Comparison of ENCODE assay signal across 17 cellular contexts in the genomic region with DNA sequence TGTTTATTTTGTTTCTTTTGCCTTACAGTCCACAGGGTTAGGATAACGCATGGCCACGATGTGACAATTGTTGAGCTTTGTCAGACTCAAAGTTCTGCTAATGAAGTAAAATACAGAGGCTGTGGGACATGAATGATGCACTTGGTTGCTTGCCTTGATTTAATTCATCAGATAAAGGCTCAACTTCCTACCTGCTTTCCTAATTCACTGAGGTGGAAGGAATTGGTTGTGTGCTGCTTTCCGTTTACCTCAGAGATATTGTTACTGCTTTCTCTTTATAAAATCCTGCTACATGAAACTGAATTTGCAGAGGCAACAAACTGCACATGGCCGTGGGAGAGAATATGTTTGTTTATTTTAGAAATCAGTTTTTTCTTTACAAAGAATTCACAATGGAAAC. TPM values are rescaled to one million over a fixed set of nuclear protein-coding genes. Genes with fewer than 3 reads are reported as not detected.
DNase-seq lines count a peak whose midpoint lies in the region; ATAC-seq, FAIRE-seq and TF ChIP-seq lines count a peak whose summit lies in the region.
"Had no signal": no experiment of that assay in that cellular context is flagged by ENCODE, and none has a peak within 500 bp of the region (broad histone marks: within the 10 kb centered on the region; RNA-seq: fewer than 3 reads in every experiment).

No MANE protein-coding gene starts in this region.

- no peaks in the 10 kb centered on the region for H3K36me3 ChIP-seq in neural cell (ENCODE audit: insufficient read depth, low read length)
- H3K36me3 ChIP-seq: BLaER1 had no signal

- peak overlapping the region; percentile 40 for H3K27ac ChIP-seq in neural cell (ENCODE audit: low read length)
- H3K27ac ChIP-seq: 22Rv1, A549, BLaER1 had no signal

- no TSS peak for BruUV-seq in MCF 10A (replicated peaks; lab: Mats Ljungman, UMichigan)

- intact Hi-C loops in MCF 10A (cut with micrococcal nuclease) = no loop called here

- TF ChIP-seq CTCF in neural cell (IDR thresholded peaks at IDR 0.05; ENCODE audit: poor library complexity, severe bottlenecking) (no peak), MCF 10A (IDR thresholded peaks at IDR 0.05; ENCODE audit: unreplicated experiment) (no peak)

- H3K4me3 Mint-ChIP-seq in MCF 10A (ENCODE audit: unreplicated experiment) = no peak overlapping the region
- H3K4me3 Mint-ChIP-seq: CD14-positive monocyte; CD4-positive, alpha-beta memory T cell had no signal

- no peak overlapping the region for H3K4me3 ChIP-seq in neural cell (ENCODE audit: low read length)
- H3K4me3 ChIP-seq: A549, BLaER1, GM12878 had no signal

- peaks cover 9 to 17% of the 10 kb centered on the region in 2 donors for H3K9me3 Mint-ChIP-seq in activated naive CD4-positive, alpha-beta T cell treated with anti-CD3 and anti-CD28 coated beads, Interleukin-2, amount 50 U/mL, for 72 hours
- no peaks in the 10 kb centered on the region for H3K9me3 Mint-ChIP-seq in MCF 10A (ENCODE audit: unreplicated experiment)
- H3K9me3 Mint-ChIP-seq: CD14-positive monocyte had no signal

- CTCF ChIA-PET in MCF 10A (lab: Yijun Ruan, JAX) = interaction anchor here (0.9 kb wide), 1 partner anchor 814 kb away, joined by 4 read pairs; no protein-coding TSS in a partner anchor

- no peaks in the 10 kb centered on the region for H3K27me3 ChIP-seq in neural cell (ENCODE audit: insufficient read depth, low read depth, low read length)
- H3K27me3 ChIP-seq: BLaER1 had no signal

- H3K4me2 ChIP-seq in neural cell (ENCODE audit: low read length) = no peak overlapping the region
- H3K4me2 ChIP-seq: A549, BLaER1 had no signal

- no peaks in the 10 kb centered on the region for H3K36me3 Mint-ChIP-seq in activated naive CD4-positive, alpha-beta T cell treated with anti-CD3 and anti-CD28 coated beads, Interleukin-2, amount 50 U/mL, for 72 hours
- no peaks in the 10 kb centered on the region for H3K36me3 Mint-ChIP-seq in MCF 10A (ENCODE audit: insufficient read depth, unreplicated experiment)
- H3K36me3 Mint-ChIP-seq: CD14-positive monocyte; CD4-positive, alpha-beta memory T cell had no signal

- peak; percentile 69 for FAIRE-seq in endometrium (lab: Jason Lieb, UNC)
- FAIRE-seq: A549, GM12878, GM19239 had no signal

- H3K9ac ChIP-seq in neural cell (ENCODE audit: low read length) = no peak overlapping the region
- H3K9ac ChIP-seq: BLaER1 had no signal

- H3K27me3 Mint-ChIP-seq in MCF 10A (ENCODE audit: insufficient read depth, unreplicated experiment) = no peaks in the 10 kb centered on the region
- H3K27me3 Mint-ChIP-seq: CD4-positive, alpha-beta memory T cell had no signal

- no peak overlapping the region for H3K27ac Mint-ChIP-seq in activated naive CD4-positive, alpha-beta T cell treated with anti-CD3 and anti-CD28 coated beads, Interleukin-2, amount 50 U/mL, for 72 hours
- no peak overlapping the region for H3K27ac Mint-ChIP-seq in MCF 10A (ENCODE audit: low read depth, unreplicated experiment)
- H3K27ac Mint-ChIP-seq: CD14-positive monocyte; CD4-positive, alpha-beta memory T cell had no signal

- POLR2A ChIA-PET in MCF 10A (lab: Yijun Ruan, JAX) = interaction anchor here (0.6 kb wide), 1 partner anchor 441 kb away, joined by 3 read pairs; no protein-coding TSS in a partner anchor

- peak; percentile 63 for DNase-seq in G401 (ENCODE audit: low spot score)
- peak; percentile 53 for DNase-seq in NCI-H2171 treated with DMSO at 0.1 percent for 48 hours (lab: John Stamatoyannopoulos, UW)
- DNase-seq in activated naive CD4-positive, alpha-beta T cell treated with anti-CD3 and anti-CD28 coated beads, Interleukin-2, amount 50 U/mL, for 72 hours (ENCODE audit: low spot score in 2 of 2) = no peak
- DNase-seq in MCF 10A (ENCODE audit: unreplicated experiment) = no peak
- DNase-seq in AML-193 (lab: John Stamatoyannopoulos, UW) = no peak
- DNase-seq: CD4-positive, alpha-beta memory T cell; DMS79 treated with DMSO at 0.1 percent for 48 hours; HCEC 1CT had no signal

- no peaks in the 10 kb centered on the region for H3F3A ChIP-seq in neural cell (ENCODE audit: insufficient read depth, low read length, poor library complexity, severe bottlenecking)

- no peak for ATAC-seq in activated naive CD4-positive, alpha-beta T cell treated with anti-CD3 and anti-CD28 coated beads, Interleukin-2, amount 50 U/mL, for 72 hours
- ATAC-seq: A549, GM12878 had no signal

- no peaks in the 10 kb centered on the region for H3K9me2 ChIP-seq in neural cell (ENCODE audit: insufficient read depth, low read length)

- no peak for TF ChIP-seq RAD21 in neural cell (conservative IDR thresholded peaks at IDR 0.05)

- no peaks in the 10 kb centered on the region for H3K9me3 ChIP-seq in neural cell (ENCODE audit: low read length)
- H3K9me3 ChIP-seq: A549, BLaER1 had no signal

- H3K79me2 ChIP-seq in neural cell (replicated peaks; ENCODE audit: insufficient read depth, low read length) = no peaks in the 10 kb centered on the region

- TF ChIP-seq EP300 in neural cell (conservative IDR thresholded peaks at IDR 0.05; ENCODE audit: poor library complexity, severe bottlenecking) = no peak

- no peaks in the 10 kb centered on the region for H4K20me1 ChIP-seq in neural cell (ENCODE audit: insufficient read depth)
- H4K20me1 ChIP-seq: BLaER1 had no signal

- in situ Hi-C loops in G401 (cut with HindIII; ENCODE audit: low sequenced_read_pairs) = no loop called here

- H2AFZ ChIP-seq in neural cell (ENCODE audit: low read depth, low read length) = no peak overlapping the region

- no peaks in the 10 kb centered on the region for H3K4me1 Mint-ChIP-seq in MCF 10A (ENCODE audit: insufficient read depth, unreplicated experiment)
- H3K4me1 Mint-ChIP-seq: CD14-positive monocyte; CD4-positive, alpha-beta memory T cell had no signal

TF ChIP-seq in neural cell, 6 proteins besides CTCF, POLR2A, EP300 and RAD21:
- TF ChIP-seq TAF1 (IDR thresholded peaks at IDR 0.05; ENCODE audit: low read depth) (no peak), EZH2 (IDR thresholded peaks at IDR 0.05; ENCODE audit: borderline replicate concordance, insufficient read depth, low read length, poor library complexity, severe bottlenecking) (no peak), MXI1 (conservative IDR thresholded peaks at IDR 0.05; ENCODE audit: poor library complexity, severe bottlenecking) (no peak), SMC3 (conservative IDR thresholded peaks at IDR 0.05; ENCODE audit: poor library complexity) (no peak), POLR2AphosphoS5 (IDR thresholded peaks at IDR 0.05) (no peak)
- TF ChIP-seq, protein P1, sequence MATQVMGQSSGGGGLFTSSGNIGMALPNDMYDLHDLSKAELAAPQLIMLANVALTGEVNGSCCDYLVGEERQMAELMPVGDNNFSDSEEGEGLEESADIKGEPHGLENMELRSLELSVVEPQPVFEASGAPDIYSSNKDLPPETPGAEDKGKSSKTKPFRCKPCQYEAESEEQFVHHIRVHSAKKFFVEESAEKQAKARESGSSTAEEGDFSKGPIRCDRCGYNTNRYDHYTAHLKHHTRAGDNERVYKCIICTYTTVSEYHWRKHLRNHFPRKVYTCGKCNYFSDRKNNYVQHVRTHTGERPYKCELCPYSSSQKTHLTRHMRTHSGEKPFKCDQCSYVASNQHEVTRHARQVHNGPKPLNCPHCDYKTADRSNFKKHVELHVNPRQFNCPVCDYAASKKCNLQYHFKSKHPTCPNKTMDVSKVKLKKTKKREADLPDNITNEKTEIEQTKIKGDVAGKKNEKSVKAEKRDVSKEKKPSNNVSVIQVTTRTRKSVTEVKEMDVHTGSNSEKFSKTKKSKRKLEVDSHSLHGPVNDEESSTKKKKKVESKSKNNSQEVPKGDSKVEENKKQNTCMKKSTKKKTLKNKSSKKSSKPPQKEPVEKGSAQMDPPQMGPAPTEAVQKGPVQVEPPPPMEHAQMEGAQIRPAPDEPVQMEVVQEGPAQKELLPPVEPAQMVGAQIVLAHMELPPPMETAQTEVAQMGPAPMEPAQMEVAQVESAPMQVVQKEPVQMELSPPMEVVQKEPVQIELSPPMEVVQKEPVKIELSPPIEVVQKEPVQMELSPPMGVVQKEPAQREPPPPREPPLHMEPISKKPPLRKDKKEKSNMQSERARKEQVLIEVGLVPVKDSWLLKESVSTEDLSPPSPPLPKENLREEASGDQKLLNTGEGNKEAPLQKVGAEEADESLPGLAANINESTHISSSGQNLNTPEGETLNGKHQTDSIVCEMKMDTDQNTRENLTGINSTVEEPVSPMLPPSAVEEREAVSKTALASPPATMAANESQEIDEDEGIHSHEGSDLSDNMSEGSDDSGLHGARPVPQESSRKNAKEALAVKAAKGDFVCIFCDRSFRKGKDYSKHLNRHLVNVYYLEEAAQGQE (IDR thresholded peaks at IDR 0.05; ENCODE audit: borderline replicate concordance) = no peak

RNA-seq across cellular contexts. Expression of a gene that starts 6.6 kb away (rescaled TPM):
- total RNA-seq in G401 (2014; rRNA removed; shearing (Covaris generic)) = not detected in 2 replicates
- polyA plus RNA-seq in neural cell = 1.1 and 2.3 TPM in 2 replicates
- polyA minus RNA-seq in neural cell = 1.4 TPM in 1 of 2 replicates, not detected in the other
- total RNA-seq in activated naive CD4-positive, alpha-beta T cell treated with anti-CD3 and anti-CD28 coated beads, Interleukin-2, amount 50 U/mL, for 72 hours = not detected
- not detected in 2 replicates for total RNA-seq in MCF 10A (2022)
- total RNA-seq: CD4-positive, alpha-beta memory T cell; GM12878; HT-29 had no signal
- polyA plus RNA-seq: A549; CD14-positive monocyte; CD4-positive, alpha-beta memory T cell; GM12878 had no signal

Comparison
In these comparisons a context has a peak if more than half of its experiments do, and no peak if none do; other contexts are left out.
1. DNase-seq: peak in G401 (single experiment) and NCI-H2171 treated with DMSO at 0.1 percent for 48 hours (single experiment); none in activated naive CD4-positive, alpha-beta T cell treated with anti-CD3 and anti-CD28 coated beads, Interleukin-2, amount 50 U/mL, for 72 hours (0 of 2), MCF 10A (single experiment) and AML-193 (0 of 2).